Comparison of ENCODE assay signal across 13 cellular contexts in genomic region chr1:25433389-25434186, GRCh38. TPM values are rescaled to one million over a fixed set of nuclear protein-coding genes. Genes with fewer than 3 reads are reported as not detected.
DNase-seq lines count a peak whose midpoint lies in the region; ATAC-seq, FAIRE-seq and TF ChIP-seq lines count a peak whose summit lies in the region.
"Had no signal": no experiment of that assay in that cellular context is flagged by ENCODE, and none has a peak within 500 bp of the region (broad histone marks: within the 10 kb centered on the region; RNA-seq: fewer than 3 reads in every experiment).

No MANE protein-coding gene starts in this region.

- H3K4me1 Mint-ChIP-seq in activated T-cell treated with anti-CD3 and anti-CD28 coated beads, Interleukin-2, amount 50 U/mL, for 4 hours (ENCODE audit: low read depth), result peaks cover 64% of the 10 kb centered on the region
- peaks cover 18% of the 10 kb centered on the region for H3K4me1 Mint-ChIP-seq in astrocyte (ENCODE audit: low read depth, unreplicated experiment)

- H2AFZ ChIP-seq in astrocyte (ENCODE audit: low read depth, low read length), result no peak overlapping the region
- H2AFZ ChIP-seq in PC-9, result no peak overlapping the region

- intact Hi-C loops in PC-9 (cut with micrococcal nuclease; ENCODE audit: unreplicated experiment), result no loop called here

- no peaks in the 10 kb centered on the region for H3K27me3 Mint-ChIP-seq in activated T-cell treated with anti-CD3 and anti-CD28 coated beads, Interleukin-2, amount 50 U/mL, for 4 hours (ENCODE audit: low read depth)
- H3K27me3 Mint-ChIP-seq in astrocyte (ENCODE audit: low read depth, unreplicated experiment), result no peaks in the 10 kb centered on the region

- H3K36me3 ChIP-seq in astrocyte (ENCODE audit: insufficient read depth, low read length), result no peaks in the 10 kb centered on the region
- H3K36me3 ChIP-seq in suprapubic skin, result no peaks in the 10 kb centered on the region
- no peaks in the 10 kb centered on the region for H3K36me3 ChIP-seq in PC-9 (ENCODE audit: low read depth)
- H3K36me3 ChIP-seq in WERI-Rb-1, result peaks cover 19% of the 10 kb centered on the region
- H3K36me3 ChIP-seq: ovary had no signal

- H3K27ac ChIP-seq in astrocyte (ENCODE audit: low read depth, low read length), result no peak overlapping the region
- peak overlapping the region; percentile 7 for H3K27ac ChIP-seq in suprapubic skin
- H3K27ac ChIP-seq in PC-9, result no peak overlapping the region
- no peak overlapping the region for H3K27ac ChIP-seq in WERI-Rb-1

- no peak overlapping the region for H3K27ac Mint-ChIP-seq in astrocyte (ENCODE audit: unreplicated experiment)

- no peak for TF ChIP-seq EP300 in suprapubic skin (IDR thresholded peaks at IDR 0.05)

- H3K4me3 ChIP-seq in astrocyte (ENCODE audit: insufficient read depth, low read depth, low read length) (no peak overlapping the region), suprapubic skin (no peak overlapping the region), PC-9 (no peak overlapping the region), WERI-Rb-1 (ENCODE audit: low read depth, low read length) (no peak overlapping the region)
- H3K4me3 ChIP-seq: ovary had no signal

- no peaks in the 10 kb centered on the region for H3K9me3 ChIP-seq in astrocyte (ENCODE audit: insufficient read depth, low read depth, low read length)
- no peaks in the 10 kb centered on the region for H3K9me3 ChIP-seq in suprapubic skin
- no peaks in the 10 kb centered on the region for H3K9me3 ChIP-seq in PC-9 (ENCODE audit: insufficient read depth, low read depth)
- no peaks in the 10 kb centered on the region for H3K9me3 ChIP-seq in WERI-Rb-1 (ENCODE audit: severe bottlenecking)
- H3K9me3 ChIP-seq: ovary had no signal

- H3K79me2 ChIP-seq in astrocyte (ENCODE audit: insufficient read depth, low read length) (peaks cover 72% of the 10 kb centered on the region), PC-9 (ENCODE audit: low read depth) (peaks cover 19% of the 10 kb centered on the region)

- H3K9me2 ChIP-seq in PC-9 (ENCODE audit: insufficient read depth), result no peaks in the 10 kb centered on the region

- FAIRE-seq in astrocyte (lab: Jason Lieb, UNC), result no peak
- no peak for FAIRE-seq in frontal cortex (lab: Jason Lieb, UNC)
- FAIRE-seq: TTC549 had no signal

- H3K36me3 Mint-ChIP-seq in activated T-cell treated with anti-CD3 and anti-CD28 coated beads, Interleukin-2, amount 50 U/mL, for 4 hours (ENCODE audit: insufficient read depth), result peaks cover 3% of the 10 kb centered on the region
- no peaks in the 10 kb centered on the region for H3K36me3 Mint-ChIP-seq in astrocyte (ENCODE audit: low read depth, unreplicated experiment)

- H3K4me2 ChIP-seq in astrocyte (ENCODE audit: low read length) (peak overlapping the region; percentile 8), PC-9 (no peak overlapping the region)

- no peaks in the 10 kb centered on the region; the same call in 1 of the 2 replicates for H3F3A ChIP-seq in PC-9 (ENCODE audit: insufficient read depth, low read depth)

- H4K20me1 ChIP-seq in astrocyte (ENCODE audit: insufficient read depth, low read length) (peaks cover 71% of the 10 kb centered on the region), PC-9 (ENCODE audit: insufficient read depth) (no peaks in the 10 kb centered on the region)

- no TSS peak for BruUV-seq in PC-9 (replicated peaks; lab: Mats Ljungman, UMichigan)

- H3K4me1 ChIP-seq in astrocyte (ENCODE audit: insufficient read depth, low read length), result peaks cover 13% of the 10 kb centered on the region
- H3K4me1 ChIP-seq in suprapubic skin, result peaks cover 52% of the 10 kb centered on the region
- peaks cover 14% of the 10 kb centered on the region; the same call in 1 of the 2 replicates for H3K4me1 ChIP-seq in PC-9 (replicated peaks; ENCODE audit: insufficient read depth)

- DNase-seq in activated T-cell treated with anti-CD3 and anti-CD28 coated beads, Interleukin-2, amount 50 U/mL, for 4 hours, result no peak
- no peak for DNase-seq in activated T-cell treated with anti-CD3 and anti-CD28 coated beads, Interleukin-2, amount 50 U/mL, for 1 hour
- DNase-seq in astrocyte (ENCODE audit: low read depth) (no peak), medulla oblongata (ENCODE audit: extremely low spot score) (peak; percentile 48), suprapubic skin (ENCODE audit: low spot score in 2 of 2) (no peak), PC-9 (no peak), frontal cortex (ENCODE audit: low spot score in 2 of 2) (no peak), WERI-Rb-1 (no peak)

- H3K9me3 Mint-ChIP-seq in activated T-cell treated with anti-CD3 and anti-CD28 coated beads, Interleukin-2, amount 50 U/mL, for 4 hours, result no peaks in the 10 kb centered on the region
- no peaks in the 10 kb centered on the region for H3K9me3 Mint-ChIP-seq in astrocyte (ENCODE audit: unreplicated experiment)

- no peak overlapping the region for H3K9ac ChIP-seq in astrocyte (ENCODE audit: low read length)

- no peak for TF ChIP-seq POLR2A in suprapubic skin (IDR thresholded peaks at IDR 0.05)

- 41% methylated on average over 4 of the region's 4 CpGs for WGBS in suprapubic skin

- CTCF ChIA-PET in PC-9 (lab: Charles Lee), result interaction anchor here (0.7 kb wide), 1 partner anchor 252 kb away, joined by 3 read pairs; no protein-coding TSS in a partner anchor

- H3K4me3 Mint-ChIP-seq in activated T-cell treated with anti-CD3 and anti-CD28 coated beads, Interleukin-2, amount 50 U/mL, for 4 hours, result peak overlapping the region; percentile 3
- no peak overlapping the region for H3K4me3 Mint-ChIP-seq in astrocyte (ENCODE audit: unreplicated experiment)

- no peak for TF ChIP-seq CTCF in astrocyte (IDR thresholded peaks at IDR 0.05; ENCODE audit: insufficient read depth, low read depth, low read length)
- no peak for TF ChIP-seq CTCF in suprapubic skin (IDR thresholded peaks at IDR 0.05)
- no peak for TF ChIP-seq CTCF in PC-9 (conservative IDR thresholded peaks at IDR 0.05)
- no peak for TF ChIP-seq CTCF in WERI-Rb-1 (IDR thresholded peaks at IDR 0.05; ENCODE audit: low read depth, low read length)

- POLR2A ChIA-PET in PC-9 (lab: Charles Lee; ENCODE audit: unreplicated experiment), result no interaction called here

- H3K27me3 ChIP-seq in astrocyte (ENCODE audit: insufficient read depth, low read length) (no peaks in the 10 kb centered on the region), suprapubic skin (no peaks in the 10 kb centered on the region), PC-9 (ENCODE audit: insufficient read depth, low read depth) (no peaks in the 10 kb centered on the region), WERI-Rb-1 (ENCODE audit: insufficient read depth, low read depth, severe bottlenecking) (no peaks in the 10 kb centered on the region)
- H3K27me3 ChIP-seq: ovary had no signal

- no peak for ATAC-seq in activated T-cell treated with anti-CD3 and anti-CD28 coated beads, Interleukin-2, amount 50 U/mL, for 4 hours
- ATAC-seq: HCT116 had no signal

RNA-seq across cellular contexts. Expression of gene MACO1, which starts 2.9 kb away (rescaled TPM):
- total RNA-seq in activated T-cell treated with anti-CD3 and anti-CD28 coated beads, Interleukin-2, amount 50 U/mL, for 4 hours, result 10 to 100 TPM; 14.4 to 17.9 (median 16.4) TPM
- total RNA-seq in astrocyte, result 31.8 and 37.4 TPM in 2 replicates
- 10 to 100 TPM; 13.2 to 22.0 (median 16.0) TPM for total RNA-seq in suprapubic skin
- 5.9 and 9.6 TPM in 2 replicates for total RNA-seq in PC-9 (2021)
- total RNA-seq in frontal cortex, result 103 TPM

RNA-seq across cellular contexts. Expression of gene RHCE, which starts 13.0 kb away (rescaled TPM):
- total RNA-seq in activated T-cell treated with anti-CD3 and anti-CD28 coated beads, Interleukin-2, amount 50 U/mL, for 4 hours, result under 1 TPM in 2 of 3 donors, not detected in 1; 0.15 to 0.26 TPM
- 0.75 and 1.4 TPM in 2 replicates for total RNA-seq in astrocyte
- total RNA-seq in suprapubic skin, result 1 to 10 TPM in 1 of 4 donors, under 1 TPM in 2, not detected in 1; 0.34 to 1.1 (median 0.56) TPM
- 0.22 and 0.78 TPM in 2 replicates for total RNA-seq in PC-9 (2021)
- total RNA-seq in frontal cortex, result under 0.01 TPM
- total RNA-seq: HT-29, NCI-H460 had no signal
